ENCODE assay signal across 36 cellular contexts in the genomic region with DNA sequence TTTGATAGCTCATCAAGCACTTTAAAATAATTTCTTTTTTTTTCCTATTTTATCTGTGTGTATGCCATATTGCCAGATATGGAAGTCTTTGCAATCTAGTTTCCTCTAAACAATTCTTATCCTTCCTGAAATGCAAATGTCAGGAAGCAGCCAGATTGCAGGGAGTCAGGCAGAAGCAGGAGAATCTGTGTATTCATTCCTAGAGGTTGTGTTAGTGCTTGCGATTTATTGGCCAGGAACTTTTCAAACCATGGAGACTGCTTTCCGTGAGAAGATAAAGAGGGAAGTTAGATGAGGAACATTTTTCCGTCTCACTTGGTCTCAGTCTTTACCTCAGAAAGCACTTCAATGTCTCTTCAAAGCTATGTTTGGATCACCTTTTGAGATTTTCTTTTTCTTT.
"Had no signal": no experiment of that assay in that cellular context is flagged by ENCODE, and none has a peak within 500 bp of the region (broad histone marks: within the 10 kb centered on the region; RNA-seq: fewer than 3 reads in every experiment).

No MANE protein-coding gene starts in this region.

- H3K9me3 ChIP-seq: ascending aorta, breast epithelium, colonic mucosa, gastrocnemius medialis had no signal

- H3K4me1 ChIP-seq: ascending aorta, breast epithelium, colonic mucosa, foreskin keratinocyte, gastrocnemius medialis had no signal

- H3K27me3 ChIP-seq: ascending aorta, breast epithelium, cardiac muscle cell, colonic mucosa, heart left ventricle had no signal

- H3K27me3 Mint-ChIP-seq: activated CD4-positive, alpha-beta memory T cell treated with anti-CD3 and anti-CD28 coated beads for 36 hours; activated CD4-positive, alpha-beta T cell treated with anti-CD3 and anti-CD28 coated beads for 36 hours; activated CD4-positive, alpha-beta T cell treated with anti-CD3 and anti-CD28 coated beads, Interleukin-2, amount 10 ng/mL, durations not matched to agents 24 days and 14 days; activated CD8-positive, alpha-beta memory T cell treated with anti-CD3 and anti-CD28 coated beads, Interleukin-2, amount 10 ng/mL, durations not matched to agents 7 days and 5 days; activated naive CD4-positive, alpha-beta T cell treated with anti-CD3 and anti-CD28 coated beads, Interleukin-2, amount 10 ng/mL, durations not matched to agents 7 days and 5 days; activated naive CD8-positive, alpha-beta T cell treated with anti-CD3 and anti-CD28 coated beads, Interleukin-2, amount 10 ng/mL, durations not matched to agents 7 days and 5 days; brain; T-helper 17 cell had no signal

- H3K36me3 ChIP-seq: ascending aorta, breast epithelium, cardiac muscle cell, colonic mucosa, esophagus muscularis mucosa, gastrocnemius medialis, heart left ventricle had no signal

- ATAC-seq: activated CD4-positive, alpha-beta T cell treated with anti-CD3 and anti-CD28 coated beads for 36 hours; activated CD8-positive, alpha-beta memory T cell treated with anti-CD3 and anti-CD28 coated beads, Interleukin-2, amount 10 ng/mL, durations not matched to agents 7 days and 5 days; activated CD8-positive, alpha-beta T cell treated with anti-CD3 and anti-CD28 coated beads, Interleukin-2, amount 10 ng/mL, durations not matched to agents 7 days and 5 days; activated naive CD4-positive, alpha-beta T cell treated with anti-CD3 and anti-CD28 coated beads, Interleukin-2, amount 50 U/mL, for 72 hours; foreskin keratinocyte; gastrocnemius medialis; heart left ventricle; T-helper 17 cell had no signal

- H3K4me3 ChIP-seq: ascending aorta, breast epithelium, cardiac muscle cell, colonic mucosa, dorsolateral prefrontal cortex, esophagus muscularis mucosa, gastrocnemius medialis, heart left ventricle had no signal

- H3K9me3 Mint-ChIP-seq: activated CD4-positive, alpha-beta T cell treated with anti-CD3 and anti-CD28 coated beads, Interleukin-2, amount 10 ng/mL, durations not matched to agents 24 days and 14 days; activated naive CD4-positive, alpha-beta T cell treated with anti-CD3 and anti-CD28 coated beads, Interleukin-2, amount 50 U/mL, for 72 hours; activated T-helper 1 cell treated with anti-CD3 and anti-CD28 coated beads, Interleukin-12 subunit alpha, Interleukin-12 subunit beta, Interleukin-2, Interleukin-4 antibody, amounts not matched to agents 30 ng/mL and 10 ng/mL and 1 ng/mL, durations not matched to agents 14 hours and 24 hours and 36 hours; endodermal cell had no signal

- H3K4me3 Mint-ChIP-seq: activated CD4-positive, alpha-beta memory T cell treated with anti-CD3 and anti-CD28 coated beads for 36 hours; activated CD4-positive, alpha-beta T cell treated with anti-CD3 and anti-CD28 coated beads for 36 hours; activated CD4-positive, alpha-beta T cell treated with anti-CD3 and anti-CD28 coated beads, Interleukin-2, amount 10 ng/mL, durations not matched to agents 24 days and 14 days; activated CD8-positive, alpha-beta memory T cell treated with anti-CD3 and anti-CD28 coated beads, Interleukin-2, amount 10 ng/mL, durations not matched to agents 7 days and 5 days; activated CD8-positive, alpha-beta T cell treated with anti-CD3 and anti-CD28 coated beads, Interleukin-2, amount 10 ng/mL, durations not matched to agents 7 days and 5 days; activated naive CD4-positive, alpha-beta T cell treated with anti-CD3 and anti-CD28 coated beads, Interleukin-2, amount 10 ng/mL, durations not matched to agents 7 days and 5 days; activated naive CD8-positive, alpha-beta T cell treated with anti-CD3 and anti-CD28 coated beads, Interleukin-2, amount 10 ng/mL, durations not matched to agents 7 days and 5 days; activated T-helper 1 cell treated with anti-CD3 and anti-CD28 coated beads, Interleukin-12 subunit alpha, Interleukin-12 subunit beta, Interleukin-2, Interleukin-4 antibody, amounts not matched to agents 30 ng/mL and 10 ng/mL and 1 ng/mL, durations not matched to agents 14 hours and 24 hours and 36 hours; brain; endodermal cell; T-helper 17 cell; T-helper 2 cell treated with Interferon-gamma antibody and Interleukin-4, amounts not matched to agents 5 μg/mL and 100 μg/mL, for 36 hours had no signal

- H3K27ac Mint-ChIP-seq: activated CD4-positive, alpha-beta memory T cell treated with anti-CD3 and anti-CD28 coated beads for 36 hours; activated CD4-positive, alpha-beta T cell treated with anti-CD3 and anti-CD28 coated beads for 36 hours; activated CD4-positive, alpha-beta T cell treated with anti-CD3 and anti-CD28 coated beads, Interleukin-2, amount 10 ng/mL, durations not matched to agents 24 days and 14 days; activated CD8-positive, alpha-beta memory T cell treated with anti-CD3 and anti-CD28 coated beads, Interleukin-2, amount 10 ng/mL, durations not matched to agents 7 days and 5 days; activated CD8-positive, alpha-beta T cell treated with anti-CD3 and anti-CD28 coated beads, Interleukin-2, amount 10 ng/mL, durations not matched to agents 7 days and 5 days; activated naive CD4-positive, alpha-beta T cell treated with anti-CD3 and anti-CD28 coated beads, Interleukin-2, amount 10 ng/mL, durations not matched to agents 7 days and 5 days; activated naive CD4-positive, alpha-beta T cell treated with anti-CD3 and anti-CD28 coated beads, Interleukin-2, amount 50 U/mL, for 72 hours; activated naive CD8-positive, alpha-beta T cell treated with anti-CD3 and anti-CD28 coated beads, Interleukin-2, amount 10 ng/mL, durations not matched to agents 7 days and 5 days; activated T-helper 1 cell treated with anti-CD3 and anti-CD28 coated beads, Interleukin-12 subunit alpha, Interleukin-12 subunit beta, Interleukin-2, Interleukin-4 antibody, amounts not matched to agents 30 ng/mL and 10 ng/mL and 1 ng/mL, durations not matched to agents 14 hours and 24 hours and 36 hours; endodermal cell; T-helper 17 cell; T-helper 2 cell treated with Interferon-gamma antibody and Interleukin-4, amounts not matched to agents 5 μg/mL and 100 μg/mL, for 36 hours had no signal

- H3K27ac ChIP-seq: ascending aorta, breast epithelium, cardiac muscle cell, colonic mucosa, esophagus muscularis mucosa, foreskin keratinocyte, gastrocnemius medialis had no signal

- DNase-seq: activated CD4-positive, alpha-beta memory T cell treated with anti-CD3 and anti-CD28 coated beads for 36 hours; activated CD4-positive, alpha-beta T cell treated with anti-CD3 and anti-CD28 coated beads for 36 hours; activated CD4-positive, alpha-beta T cell treated with anti-CD3 and anti-CD28 coated beads, Interleukin-2, amount 10 ng/mL, durations not matched to agents 24 days and 14 days; activated CD4-positive, CD25-positive, alpha-beta regulatory T cell; activated CD4-positive, CD25-positive, alpha-beta regulatory T cell treated with anti-CD3 and anti-CD28 coated beads, Interleukin-2, amount 50 U/mL, for 72 hours; activated CD8-positive, alpha-beta memory T cell treated with anti-CD3 and anti-CD28 coated beads, Interleukin-2, amount 10 ng/mL, durations not matched to agents 7 days and 5 days; activated CD8-positive, alpha-beta memory T cell treated with anti-CD3 and anti-CD28 coated beads, Interleukin-2, amount 50 U/mL, for 4 hours; activated CD8-positive, alpha-beta T cell treated with anti-CD3 and anti-CD28 coated beads, Interleukin-2, amount 10 ng/mL, durations not matched to agents 7 days and 5 days; activated gamma-delta T cell; activated naive CD4-positive, alpha-beta T cell; activated naive CD4-positive, alpha-beta T cell treated with anti-CD3 and anti-CD28 coated beads, Interleukin-2, amount 10 ng/mL, durations not matched to agents 7 days and 5 days; activated naive CD8-positive, alpha-beta T cell treated with anti-CD3 and anti-CD28 coated beads, Interleukin-2, amount 10 ng/mL, durations not matched to agents 7 days and 5 days; activated T-cell treated with anti-CD3 and anti-CD28 coated beads, Interleukin-2, amount 50 U/mL, for 1 hour; activated T-cell treated with anti-CD3 and anti-CD28 coated beads, Interleukin-2, amount 50 U/mL, for 48 hours; central memory CD4-positive, alpha-beta T cell; cerebellar nuclear complex; colonic mucosa; dorsolateral prefrontal cortex; effector memory CD4-positive, alpha-beta T cell; endodermal cell; erythroblast; foreskin keratinocyte; gastrocnemius medialis; glutamatergic neuron; heart left ventricle; T-helper 1 cell; T-helper 17 cell; T1000 had no signal
